2 cellular contexts compared by ENCODE assay signal in genomic region chr7:73811760-73812168, GRCh38.
TF ChIP-seq lines count a peak whose summit lies in the region.

No MANE protein-coding gene starts in this region.

TF ChIP-seq in WTC11, 78 proteins besides CTCF, POLR2A, EP300 and RAD21:
- no peak for TF ChIP-seq STAT6 (CRISPR knock-in tag; conservative IDR thresholded peaks at IDR 0.05; ENCODE audit: low read depth)
- TF ChIP-seq NFE2L1 (CRISPR knock-in tag; IDR thresholded peaks at IDR 0.05): no peak
- no peak for TF ChIP-seq TP53 (CRISPR knock-in tag; IDR thresholded peaks at IDR 0.05)
- TF ChIP-seq JAZF1 (CRISPR knock-in tag; IDR thresholded peaks at IDR 0.05): no peak

TF ChIP-seq in HepG2, 621 proteins besides CTCF, POLR2A, EP300 and RAD21 (continues in another document):
- TF ChIP-seq KLF13 (CRISPR knock-in tag; IDR thresholded peaks at IDR 0.05) (no peak), RARA (CRISPR knock-in tag; IDR thresholded peaks at IDR 0.05) (0 out of 2 replicates have a peak, but pooled peaks have one; percentile 9), IRF2 (CRISPR knock-in tag; IDR thresholded peaks at IDR 0.05) (0 out of 2 replicates have a peak, but pooled peaks have one; percentile 18), ZNF780A (CRISPR knock-in tag; IDR thresholded peaks at IDR 0.05) (no peak), NONO (IDR thresholded peaks at IDR 0.05) (no peak), NONO (CRISPR knock-in tag; conservative IDR thresholded peaks at IDR 0.05) (0 out of 2 replicates have a peak, but pooled peaks have one; percentile 34), NR2F6 (IDR thresholded peaks at IDR 0.05) (no peak), NR2F6 (CRISPR knock-in tag; IDR thresholded peaks at IDR 0.05) (peak; percentile 25; the same call in 1 of the 2 replicates), ATF2 (CRISPR knock-in tag; IDR thresholded peaks at IDR 0.05) (0 out of 2 replicates have a peak, but pooled peaks have one; percentile 20), ZKSCAN1 (IDR thresholded peaks at IDR 0.05; ENCODE audit: low read length) (no peak), ZNF205 (CRISPR knock-in tag; IDR thresholded peaks at IDR 0.05) (peak; percentile 52; the same call in 1 of the 2 replicates), MXD1 (CRISPR knock-in tag; IDR thresholded peaks at IDR 0.05) (no peak), ZNF431 (CRISPR knock-in tag; IDR thresholded peaks at IDR 0.05; ENCODE audit: borderline replicate concordance, low read depth) (no peak), IKZF5 (CRISPR knock-in tag; IDR thresholded peaks at IDR 0.05) (peak; percentile 35; the same call in 1 of the 2 replicates), CBFB (CRISPR knock-in tag; IDR thresholded peaks at IDR 0.05) (no peak), FOSL2 (CRISPR knock-in tag; IDR thresholded peaks at IDR 0.05) (peak; percentile 48; the same call in 1 of the 2 replicates), HNF4A (CRISPR knock-in tag; IDR thresholded peaks at IDR 0.05) (peak; percentile 26; the same call in 1 of the 2 replicates), ZNF382 (CRISPR knock-in tag; IDR thresholded peaks at IDR 0.05; ENCODE audit: borderline replicate concordance) (no peak), GABPB1 (CRISPR knock-in tag; IDR thresholded peaks at IDR 0.05) (0 out of 2 replicates have a peak, but pooled peaks have one; percentile 19), ZIK1 (CRISPR knock-in tag; IDR thresholded peaks at IDR 0.05; ENCODE audit: borderline replicate concordance, low read depth) (no peak), MED1 (CRISPR knock-in tag; IDR thresholded peaks at IDR 0.05) (0 out of 2 replicates have a peak, but pooled peaks have one; percentile 16), RXRB (CRISPR knock-in tag; IDR thresholded peaks at IDR 0.05; ENCODE audit: borderline replicate concordance) (peak; percentile 46; the same call in 1 of the 2 replicates), ZFP36 (IDR thresholded peaks at IDR 0.05; ENCODE audit: borderline replicate concordance, low read depth, low read length, partially characterized antibody) (peak; percentile 31), RBM39 (IDR thresholded peaks at IDR 0.05; ENCODE audit: low read depth, low read length, poor library complexity, severe bottlenecking) (peak; percentile 45), SALL1 (CRISPR knock-in tag; IDR thresholded peaks at IDR 0.05) (peak; percentile 53; the same call in 1 of the 2 replicates), ZNF883 (CRISPR knock-in tag; IDR thresholded peaks at IDR 0.05; ENCODE audit: not compliant biosample characterization) (peak; percentile 28), ZNF407 (CRISPR knock-in tag; IDR thresholded peaks at IDR 0.05; ENCODE audit: not compliant biosample characterization) (no peak), KDM2A (CRISPR knock-in tag; IDR thresholded peaks at IDR 0.05; ENCODE audit: borderline replicate concordance, low read depth) (peak; percentile 80), ZBTB7B (CRISPR knock-in tag; IDR thresholded peaks at IDR 0.05) (no peak), FOSL1 (CRISPR knock-in tag; IDR thresholded peaks at IDR 0.05; ENCODE audit: borderline replicate concordance) (no peak), ZNF720 (CRISPR knock-in tag; IDR thresholded peaks at IDR 0.05) (no peak), SAP130 (CRISPR knock-in tag; IDR thresholded peaks at IDR 0.05; ENCODE audit: low read depth) (0 out of 2 replicates have a peak, but pooled peaks have one; percentile 20), ZNF768 (CRISPR knock-in tag; IDR thresholded peaks at IDR 0.05) (peak; percentile 95), HOXA3 (CRISPR knock-in tag; IDR thresholded peaks at IDR 0.05) (peak; percentile 42; the same call in 1 of the 2 replicates), GTF2F1 (IDR thresholded peaks at IDR 0.05; ENCODE audit: low read length) (no peak), ZNF510 (CRISPR knock-in tag; IDR thresholded peaks at IDR 0.05; ENCODE audit: low read depth) (no peak), ZNF616 (CRISPR knock-in tag; IDR thresholded peaks at IDR 0.05; ENCODE audit: low read depth) (no peak), ARID3A (IDR thresholded peaks at IDR 0.05; ENCODE audit: low read depth, low read length) (no peak), REST (IDR thresholded peaks at IDR 0.05; ENCODE audit: borderline replicate concordance in 1 of 2, low read depth in 1 of 2, low read length in 2 of 2) (peak; percentile 9 to 79), YY1 (IDR thresholded peaks at IDR 0.05; ENCODE audit: insufficient read depth, insufficient replicate concordance, low read depth, low read length) (peak; percentile 39)
- TF ChIP-seq, protein P1, sequence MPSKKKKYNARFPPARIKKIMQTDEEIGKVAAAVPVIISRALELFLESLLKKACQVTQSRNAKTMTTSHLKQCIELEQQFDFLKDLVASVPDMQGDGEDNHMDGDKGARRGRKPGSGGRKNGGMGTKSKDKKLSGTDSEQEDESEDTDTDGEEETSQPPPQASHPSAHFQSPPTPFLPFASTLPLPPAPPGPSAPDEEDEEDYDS (CRISPR knock-in tag; IDR thresholded peaks at IDR 0.05): no peak
- TF ChIP-seq, protein P2, sequence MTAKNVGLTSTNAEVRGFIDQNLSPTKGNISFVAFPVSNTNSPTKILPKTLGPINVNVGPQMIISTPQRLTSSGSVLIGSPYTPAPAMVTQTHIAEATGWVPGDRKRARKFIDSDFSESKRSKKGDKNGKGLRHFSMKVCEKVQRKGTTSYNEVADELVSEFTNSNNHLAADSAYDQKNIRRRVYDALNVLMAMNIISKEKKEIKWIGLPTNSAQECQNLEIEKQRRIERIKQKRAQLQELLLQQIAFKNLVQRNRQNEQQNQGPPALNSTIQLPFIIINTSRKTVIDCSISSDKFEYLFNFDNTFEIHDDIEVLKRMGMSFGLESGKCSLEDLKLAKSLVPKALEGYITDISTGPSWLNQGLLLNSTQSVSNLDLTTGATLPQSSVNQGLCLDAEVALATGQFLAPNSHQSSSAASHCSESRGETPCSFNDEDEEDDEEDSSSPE (CRISPR knock-in tag; IDR thresholded peaks at IDR 0.05): no peak
- TF ChIP-seq, protein P3, sequence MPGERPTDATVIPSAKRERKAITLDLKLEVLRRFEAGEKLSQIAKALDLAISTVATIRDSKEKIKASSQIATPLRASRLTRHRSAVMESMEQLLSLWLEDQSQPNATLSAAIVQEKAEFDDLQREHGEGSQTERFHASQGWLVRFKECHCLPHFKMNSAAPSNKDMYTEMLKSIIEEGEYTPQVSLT (CRISPR knock-in tag; IDR thresholded peaks at IDR 0.05; ENCODE audit: borderline replicate concordance, low read depth): no peak
